Comparison of ENCODE assay signal across 1 cellular context in the genomic region with DNA sequence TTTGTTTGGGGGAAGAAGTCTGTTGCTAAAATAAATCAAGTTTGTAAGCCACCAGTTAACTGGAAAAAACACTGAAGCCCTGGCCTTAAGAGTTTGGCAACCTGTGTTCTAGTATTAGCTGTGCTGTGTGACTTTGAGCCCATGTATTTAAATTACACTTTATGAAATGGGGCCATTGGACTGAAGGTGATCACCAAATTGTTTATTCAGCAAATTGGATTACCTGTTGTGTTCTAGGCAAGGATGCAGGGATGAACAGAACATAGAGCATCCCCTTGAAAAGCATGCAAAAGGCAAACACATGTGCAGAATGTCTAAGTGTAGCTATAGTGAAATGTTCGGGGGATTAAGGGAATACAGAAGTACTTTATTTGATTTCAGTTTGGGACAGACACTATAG.
TF ChIP-seq lines count a peak whose summit lies in the region.

No MANE protein-coding gene starts in this region.

TF ChIP-seq in IMR-90, 13 proteins besides CTCF, POLR2A, EP300 and RAD21:
- TF ChIP-seq NFE2L2 (IDR thresholded peaks at IDR 0.05; ENCODE audit: low read depth, low read length) (no peak), MAFK (IDR thresholded peaks at IDR 0.05; ENCODE audit: low read depth, low read length) (peak; percentile 14; the same call in 1 of the 2 replicates)
TF ChIP-seq in IMR-90: peak in this region for 1.
